1 cellular context compared by ENCODE assay signal in genomic region chr22:22840778-22841177, GRCh38.
TF ChIP-seq lines count a peak whose summit lies in the region.

No MANE protein-coding gene starts in this region.

TF ChIP-seq in K562, 482 proteins besides CTCF, POLR2A, EP300 and RAD21 (continued from another document):
- TF ChIP-seq, protein P1, sequence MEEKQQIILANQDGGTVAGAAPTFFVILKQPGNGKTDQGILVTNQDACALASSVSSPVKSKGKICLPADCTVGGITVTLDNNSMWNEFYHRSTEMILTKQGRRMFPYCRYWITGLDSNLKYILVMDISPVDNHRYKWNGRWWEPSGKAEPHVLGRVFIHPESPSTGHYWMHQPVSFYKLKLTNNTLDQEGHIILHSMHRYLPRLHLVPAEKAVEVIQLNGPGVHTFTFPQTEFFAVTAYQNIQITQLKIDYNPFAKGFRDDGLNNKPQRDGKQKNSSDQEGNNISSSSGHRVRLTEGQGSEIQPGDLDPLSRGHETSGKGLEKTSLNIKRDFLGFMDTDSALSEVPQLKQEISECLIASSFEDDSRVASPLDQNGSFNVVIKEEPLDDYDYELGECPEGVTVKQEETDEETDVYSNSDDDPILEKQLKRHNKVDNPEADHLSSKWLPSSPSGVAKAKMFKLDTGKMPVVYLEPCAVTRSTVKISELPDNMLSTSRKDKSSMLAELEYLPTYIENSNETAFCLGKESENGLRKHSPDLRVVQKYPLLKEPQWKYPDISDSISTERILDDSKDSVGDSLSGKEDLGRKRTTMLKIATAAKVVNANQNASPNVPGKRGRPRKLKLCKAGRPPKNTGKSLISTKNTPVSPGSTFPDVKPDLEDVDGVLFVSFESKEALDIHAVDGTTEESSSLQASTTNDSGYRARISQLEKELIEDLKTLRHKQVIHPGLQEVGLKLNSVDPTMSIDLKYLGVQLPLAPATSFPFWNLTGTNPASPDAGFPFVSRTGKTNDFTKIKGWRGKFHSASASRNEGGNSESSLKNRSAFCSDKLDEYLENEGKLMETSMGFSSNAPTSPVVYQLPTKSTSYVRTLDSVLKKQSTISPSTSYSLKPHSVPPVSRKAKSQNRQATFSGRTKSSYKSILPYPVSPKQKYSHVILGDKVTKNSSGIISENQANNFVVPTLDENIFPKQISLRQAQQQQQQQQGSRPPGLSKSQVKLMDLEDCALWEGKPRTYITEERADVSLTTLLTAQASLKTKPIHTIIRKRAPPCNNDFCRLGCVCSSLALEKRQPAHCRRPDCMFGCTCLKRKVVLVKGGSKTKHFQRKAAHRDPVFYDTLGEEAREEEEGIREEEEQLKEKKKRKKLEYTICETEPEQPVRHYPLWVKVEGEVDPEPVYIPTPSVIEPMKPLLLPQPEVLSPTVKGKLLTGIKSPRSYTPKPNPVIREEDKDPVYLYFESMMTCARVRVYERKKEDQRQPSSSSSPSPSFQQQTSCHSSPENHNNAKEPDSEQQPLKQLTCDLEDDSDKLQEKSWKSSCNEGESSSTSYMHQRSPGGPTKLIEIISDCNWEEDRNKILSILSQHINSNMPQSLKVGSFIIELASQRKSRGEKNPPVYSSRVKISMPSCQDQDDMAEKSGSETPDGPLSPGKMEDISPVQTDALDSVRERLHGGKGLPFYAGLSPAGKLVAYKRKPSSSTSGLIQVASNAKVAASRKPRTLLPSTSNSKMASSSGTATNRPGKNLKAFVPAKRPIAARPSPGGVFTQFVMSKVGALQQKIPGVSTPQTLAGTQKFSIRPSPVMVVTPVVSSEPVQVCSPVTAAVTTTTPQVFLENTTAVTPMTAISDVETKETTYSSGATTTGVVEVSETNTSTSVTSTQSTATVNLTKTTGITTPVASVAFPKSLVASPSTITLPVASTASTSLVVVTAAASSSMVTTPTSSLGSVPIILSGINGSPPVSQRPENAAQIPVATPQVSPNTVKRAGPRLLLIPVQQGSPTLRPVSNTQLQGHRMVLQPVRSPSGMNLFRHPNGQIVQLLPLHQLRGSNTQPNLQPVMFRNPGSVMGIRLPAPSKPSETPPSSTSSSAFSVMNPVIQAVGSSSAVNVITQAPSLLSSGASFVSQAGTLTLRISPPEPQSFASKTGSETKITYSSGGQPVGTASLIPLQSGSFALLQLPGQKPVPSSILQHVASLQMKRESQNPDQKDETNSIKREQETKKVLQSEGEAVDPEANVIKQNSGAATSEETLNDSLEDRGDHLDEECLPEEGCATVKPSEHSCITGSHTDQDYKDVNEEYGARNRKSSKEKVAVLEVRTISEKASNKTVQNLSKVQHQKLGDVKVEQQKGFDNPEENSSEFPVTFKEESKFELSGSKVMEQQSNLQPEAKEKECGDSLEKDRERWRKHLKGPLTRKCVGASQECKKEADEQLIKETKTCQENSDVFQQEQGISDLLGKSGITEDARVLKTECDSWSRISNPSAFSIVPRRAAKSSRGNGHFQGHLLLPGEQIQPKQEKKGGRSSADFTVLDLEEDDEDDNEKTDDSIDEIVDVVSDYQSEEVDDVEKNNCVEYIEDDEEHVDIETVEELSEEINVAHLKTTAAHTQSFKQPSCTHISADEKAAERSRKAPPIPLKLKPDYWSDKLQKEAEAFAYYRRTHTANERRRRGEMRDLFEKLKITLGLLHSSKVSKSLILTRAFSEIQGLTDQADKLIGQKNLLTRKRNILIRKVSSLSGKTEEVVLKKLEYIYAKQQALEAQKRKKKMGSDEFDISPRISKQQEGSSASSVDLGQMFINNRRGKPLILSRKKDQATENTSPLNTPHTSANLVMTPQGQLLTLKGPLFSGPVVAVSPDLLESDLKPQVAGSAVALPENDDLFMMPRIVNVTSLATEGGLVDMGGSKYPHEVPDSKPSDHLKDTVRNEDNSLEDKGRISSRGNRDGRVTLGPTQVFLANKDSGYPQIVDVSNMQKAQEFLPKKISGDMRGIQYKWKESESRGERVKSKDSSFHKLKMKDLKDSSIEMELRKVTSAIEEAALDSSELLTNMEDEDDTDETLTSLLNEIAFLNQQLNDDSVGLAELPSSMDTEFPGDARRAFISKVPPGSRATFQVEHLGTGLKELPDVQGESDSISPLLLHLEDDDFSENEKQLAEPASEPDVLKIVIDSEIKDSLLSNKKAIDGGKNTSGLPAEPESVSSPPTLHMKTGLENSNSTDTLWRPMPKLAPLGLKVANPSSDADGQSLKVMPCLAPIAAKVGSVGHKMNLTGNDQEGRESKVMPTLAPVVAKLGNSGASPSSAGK (IDR thresholded peaks at IDR 0.05) = no peak
- TF ChIP-seq CREB1 (IDR thresholded peaks at IDR 0.05) (no peak), CREB1 (CRISPR knock-in tag; IDR thresholded peaks at IDR 0.05) (0 out of 2 replicates have a peak, but pooled peaks have one; percentile 20), RERE (CRISPR knock-in tag; IDR thresholded peaks at IDR 0.05; ENCODE audit: borderline replicate concordance) (0 out of 2 replicates have a peak, but pooled peaks have one; percentile 61), TGIF2 (CRISPR knock-in tag; IDR thresholded peaks at IDR 0.05) (peak; percentile 76; the same call in 1 of the 2 replicates), ETS1 (conservative IDR thresholded peaks at IDR 0.05; ENCODE audit: control insufficient read depth, low read depth, low read length) (no peak), ZNF121 (CRISPR knock-in tag; conservative IDR thresholded peaks at IDR 0.05) (0 out of 2 replicates have a peak, but pooled peaks have one; percentile 4), ZFP1 (CRISPR knock-in tag; IDR thresholded peaks at IDR 0.05) (no peak)
